Comparison of ENCODE assay signal across 1 cellular context in genomic region chr7:73582664-73583202, GRCh38.
TF ChIP-seq lines count a peak whose summit lies in the region.

No MANE protein-coding gene starts in this region.

TF ChIP-seq in HepG2, 621 proteins besides CTCF, POLR2A, EP300 and RAD21:
- TF ChIP-seq, protein P1, sequence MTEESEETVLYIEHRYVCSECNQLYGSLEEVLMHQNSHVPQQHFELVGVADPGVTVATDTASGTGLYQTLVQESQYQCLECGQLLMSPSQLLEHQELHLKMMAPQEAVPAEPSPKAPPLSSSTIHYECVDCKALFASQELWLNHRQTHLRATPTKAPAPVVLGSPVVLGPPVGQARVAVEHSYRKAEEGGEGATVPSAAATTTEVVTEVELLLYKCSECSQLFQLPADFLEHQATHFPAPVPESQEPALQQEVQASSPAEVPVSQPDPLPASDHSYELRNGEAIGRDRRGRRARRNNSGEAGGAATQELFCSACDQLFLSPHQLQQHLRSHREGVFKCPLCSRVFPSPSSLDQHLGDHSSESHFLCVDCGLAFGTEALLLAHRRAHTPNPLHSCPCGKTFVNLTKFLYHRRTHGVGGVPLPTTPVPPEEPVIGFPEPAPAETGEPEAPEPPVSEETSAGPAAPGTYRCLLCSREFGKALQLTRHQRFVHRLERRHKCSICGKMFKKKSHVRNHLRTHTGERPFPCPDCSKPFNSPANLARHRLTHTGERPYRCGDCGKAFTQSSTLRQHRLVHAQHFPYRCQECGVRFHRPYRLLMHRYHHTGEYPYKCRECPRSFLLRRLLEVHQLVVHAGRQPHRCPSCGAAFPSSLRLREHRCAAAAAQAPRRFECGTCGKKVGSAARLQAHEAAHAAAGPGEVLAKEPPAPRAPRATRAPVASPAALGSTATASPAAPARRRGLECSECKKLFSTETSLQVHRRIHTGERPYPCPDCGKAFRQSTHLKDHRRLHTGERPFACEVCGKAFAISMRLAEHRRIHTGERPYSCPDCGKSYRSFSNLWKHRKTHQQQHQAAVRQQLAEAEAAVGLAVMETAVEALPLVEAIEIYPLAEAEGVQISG (CRISPR knock-in tag; IDR thresholded peaks at IDR 0.05) = no peak
- TF ChIP-seq MLX (CRISPR knock-in tag; IDR thresholded peaks at IDR 0.05) (no peak), ZNF121 (CRISPR knock-in tag; IDR thresholded peaks at IDR 0.05) (peak; percentile 71), ARID4A (CRISPR knock-in tag; IDR thresholded peaks at IDR 0.05; ENCODE audit: borderline replicate concordance) (no peak), CEBPB (IDR thresholded peaks at IDR 0.05; ENCODE audit: borderline replicate concordance, low read depth, low read length) (peak; percentile 55), YEATS4 (CRISPR knock-in tag; IDR thresholded peaks at IDR 0.05; ENCODE audit: borderline replicate concordance) (no peak), HMG20B (CRISPR knock-in tag; conservative IDR thresholded peaks at IDR 0.05) (no peak), ZFP37 (CRISPR knock-in tag; IDR thresholded peaks at IDR 0.05; ENCODE audit: borderline replicate concordance) (no peak), MIER2 (CRISPR knock-in tag; IDR thresholded peaks at IDR 0.05) (no peak), ZNF512 (CRISPR knock-in tag; IDR thresholded peaks at IDR 0.05) (no peak), KDM5B (CRISPR knock-in tag; IDR thresholded peaks at IDR 0.05; ENCODE audit: borderline replicate concordance) (no peak), ATAD3A (CRISPR knock-in tag; IDR thresholded peaks at IDR 0.05) (no peak), PHF20 (CRISPR knock-in tag; IDR thresholded peaks at IDR 0.05) (no peak), ETV5 (CRISPR knock-in tag; IDR thresholded peaks at IDR 0.05; ENCODE audit: borderline replicate concordance) (no peak), ZNF841 (CRISPR knock-in tag; IDR thresholded peaks at IDR 0.05; ENCODE audit: borderline replicate concordance) (no peak)
